ENCODE assay signal across 14 cellular contexts in genomic region chr1:34975312-34975711, GRCh38.
"Had no signal": no experiment of that assay in that cellular context is flagged by ENCODE, and none has a peak within 500 bp of the region (broad histone marks: within the 10 kb centered on the region; RNA-seq: fewer than 3 reads in every experiment).

No MANE protein-coding gene starts in this region.

- H3K27me3 ChIP-seq: body of pancreas, heart left ventricle, thyroid gland had no signal

- H3K36me3 ChIP-seq: gastrocnemius medialis, thyroid gland, WERI-Rb-1 had no signal

- DNase-seq: activated CD4-positive, alpha-beta T cell treated with anti-CD3 and anti-CD28 coated beads for 1 hour; activated CD4-positive, alpha-beta T cell treated with anti-CD3 and anti-CD28 coated beads, Interleukin-2, amount 50 U/mL, for 4 hours; amniotic stem cell; body of pancreas; caudate nucleus; gastrocnemius medialis; heart left ventricle; left cardiac atrium; retina; stimulated activated CD8-positive, alpha-beta memory T cell treated with anti-CD3 and anti-CD28 coated beads, Interleukin-4, amount 100 ng/mL, for 48 hours; stimulated activated naive CD4-positive, alpha-beta T cell treated with Interleukin-2 at 50 U/mL for 16 hours; WERI-Rb-1 had no signal

- H3K9me3 ChIP-seq: body of pancreas, gastrocnemius medialis, heart left ventricle, thyroid gland had no signal

- H3K27ac ChIP-seq: body of pancreas, gastrocnemius medialis, heart left ventricle, thyroid gland, WERI-Rb-1 had no signal

- H3K4me3 ChIP-seq: body of pancreas, gastrocnemius medialis, heart left ventricle, thyroid gland had no signal

- H3K4me1 ChIP-seq: body of pancreas, gastrocnemius medialis had no signal

- ATAC-seq: body of pancreas, esophagus mucosa, gastrocnemius medialis, heart left ventricle, left cardiac atrium had no signal
